Comparison of ENCODE assay signal across 13 cellular contexts in the genomic region with DNA sequence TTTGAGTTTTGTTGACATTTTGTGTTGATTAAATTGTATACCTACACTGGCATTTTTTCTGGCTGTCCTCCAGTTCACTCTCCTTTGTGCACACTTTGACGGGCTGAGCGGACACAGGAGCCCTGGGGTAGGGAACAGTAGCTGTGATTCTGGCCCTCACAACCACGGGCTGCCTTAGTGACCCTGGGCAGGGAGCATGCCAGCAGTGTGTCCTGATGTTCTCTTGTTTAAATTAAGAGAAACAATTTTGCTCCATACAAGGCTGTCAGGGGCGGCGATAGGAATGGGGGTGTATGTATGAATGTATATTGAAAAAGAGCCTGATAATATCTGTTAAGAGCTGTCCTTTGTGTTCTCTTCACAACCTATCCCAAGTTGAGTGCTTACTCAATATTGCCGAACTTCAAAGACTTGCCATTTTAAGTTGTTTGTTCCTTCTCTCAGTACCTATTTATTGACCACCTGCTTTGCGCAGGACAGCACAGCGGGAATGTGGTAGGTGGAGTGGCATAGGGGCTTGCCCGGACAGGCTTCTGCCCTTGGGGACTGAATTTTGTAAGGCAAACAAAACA.
A peak's percentile ranks its signal among the peaks of the same experiment; 100 is the strongest.
DNase-seq lines count a peak whose midpoint lies in the region; ATAC-seq and TF ChIP-seq lines count a peak whose summit lies in the region.
"Had no signal": no experiment of that assay in that cellular context is flagged by ENCODE, and none has a peak within 500 bp of the region (broad histone marks: within the 10 kb centered on the region; RNA-seq: fewer than 3 reads in every experiment).

No MANE protein-coding gene starts in this region.

- no peaks in the 10 kb centered on the region for H3K9me3 Mint-ChIP-seq in brain
- H3K9me3 Mint-ChIP-seq: T-helper 1 cell treated with Interleukin-12 subunit alpha and Interleukin-12 subunit beta and Interleukin-4 antibody, amounts not matched to agents 30 μg/mL and 1 μg/mL, for 36 hours had no signal

- TF ChIP-seq CTCF in brain (conservative IDR thresholded peaks at IDR 0.05) (no peak), right lobe of liver (IDR thresholded peaks at IDR 0.05) (no peak), stomach (IDR thresholded peaks at IDR 0.05) (no peak), omental fat pad (IDR thresholded peaks at IDR 0.05) (no peak), A673 (conservative IDR thresholded peaks at IDR 0.05; ENCODE audit: low read depth, low read length) (no peak)

- peak; percentile 57 for DNase-seq in NCI-H69 (lab: John Stamatoyannopoulos, UW)
- no peak for DNase-seq in right lobe of liver
- DNase-seq in stomach, result peak; percentile 63
- no peak for DNase-seq in hepatic stellate cell (ENCODE audit: low spot score)
- no peak for DNase-seq in omental fat pad (ENCODE audit: low spot score)
- no peak for DNase-seq in A673 (ENCODE audit: low spot score)
- DNase-seq: DMS79; hippocampal formation; Kasumi-1; NCI-H2107; stimulated activated CD8-positive, alpha-beta memory T cell treated with anti-CD3 and anti-CD28 coated beads, Interleukin-4, amount 100 ng/mL, for 48 hours had no signal

- H3K36me3 ChIP-seq in right lobe of liver (peaks cover 0 to 50% (median 19%) of the 10 kb centered on the region in 4 donors), stomach (peaks cover 42 to 83% (median 74%) of the 10 kb centered on the region in 4 donors), A673 (ENCODE audit: insufficient read depth, low read length, poor library complexity, severe bottlenecking) (peaks cover 53% of the 10 kb centered on the region)

- POLR2A ChIA-PET in A673 (lab: Charles Lee; ENCODE audit: low non-redundant PET), result no interaction called here

- peak overlapping the region in 4 of 5 experiments; percentile 15 to 91 (median 84) for H3K27ac Mint-ChIP-seq in brain
- H3K27ac Mint-ChIP-seq: T-helper 1 cell treated with Interleukin-12 subunit alpha and Interleukin-12 subunit beta and Interleukin-4 antibody, amounts not matched to agents 30 μg/mL and 1 μg/mL, for 36 hours had no signal

- H3K27ac ChIP-seq in right lobe of liver, result peak overlapping the region; percentile 1 to 71 (median 21)
- H3K27ac ChIP-seq in stomach, result peak overlapping the region; percentile 62 to 82 (median 77)
- no peak overlapping the region for H3K27ac ChIP-seq in A673 (ENCODE audit: low read depth, low read length, poor library complexity, severe bottlenecking)

- WGBS in right lobe of liver (ENCODE audit: insufficient coverage, low coverage, low lambda C conversion rate, missing lambda C conversion rate), result 71% methylated on average over 8 of the region's 9 CpGs
- 55 to 65% (median 56%) methylated on average over 9 of the region's 9 CpGs for WGBS in stomach, 5 donors

- no TSS peak for BruUV-seq in A673 (replicated peaks; lab: Mats Ljungman, UMichigan)

- H3K4me3 Mint-ChIP-seq in brain, result no peak overlapping the region
- H3K4me3 Mint-ChIP-seq: T-helper 1 cell treated with Interleukin-12 subunit alpha and Interleukin-12 subunit beta and Interleukin-4 antibody, amounts not matched to agents 30 μg/mL and 1 μg/mL, for 36 hours had no signal

- H3K36me3 Mint-ChIP-seq in brain, result peaks cover 87% of the 10 kb centered on the region

- CTCF ChIA-PET in A673 (lab: Charles Lee), result interaction anchor here (0.6 kb wide), 1 partner anchor 148 kb away, joined by 3 read pairs; no protein-coding TSS in a partner anchor

- H3K4me3 ChIP-seq in right lobe of liver, result no peak overlapping the region
- H3K4me3 ChIP-seq in stomach, result no peak overlapping the region
- no peak overlapping the region for H3K4me3 ChIP-seq in A673 (ENCODE audit: low read depth, low read length, poor library complexity, severe bottlenecking)

- no peaks in the 10 kb centered on the region for H3K27me3 ChIP-seq in right lobe of liver
- no peaks in the 10 kb centered on the region for H3K27me3 ChIP-seq in stomach
- no peaks in the 10 kb centered on the region for H3K27me3 ChIP-seq in A673 (replicated peaks; ENCODE audit: insufficient read depth, low read depth, low read length, poor library complexity)

- ATAC-seq in right lobe of liver, result no peak
- ATAC-seq in omental fat pad (ENCODE audit: low FRiP score), result no peak

- H3K9me3 ChIP-seq in right lobe of liver, result no peaks in the 10 kb centered on the region
- no peaks in the 10 kb centered on the region for H3K9me3 ChIP-seq in stomach
- no peaks in the 10 kb centered on the region for H3K9me3 ChIP-seq in A673 (ENCODE audit: low read depth, low read length, poor library complexity, severe bottlenecking)

- H3K27me3 Mint-ChIP-seq in brain, result no peaks in the 10 kb centered on the region

- H3K4me1 Mint-ChIP-seq in brain, result peaks cover 34% of the 10 kb centered on the region

- TF ChIP-seq EP300 in stomach (IDR thresholded peaks at IDR 0.05), result no peak

- TF ChIP-seq POLR2A in right lobe of liver (IDR thresholded peaks at IDR 0.05), result no peak
- TF ChIP-seq POLR2A in stomach (IDR thresholded peaks at IDR 0.05), result no peak

- intact Hi-C loops in right lobe of liver (cut with DNase I) (loop anchor here in 1 of 2 donors (10.0 kb wide), 1 partner anchor 45 kb away; no protein-coding TSS in a partner anchor), stomach (cut with DNase I; ENCODE audit: low total_unique reads) (no loop called here), A673 (cut with micrococcal nuclease; ENCODE audit: unreplicated experiment) (no loop called here)

- H3K4me1 ChIP-seq in right lobe of liver (peaks cover 0 to 38% (median 11%) of the 10 kb centered on the region in 4 donors), stomach (peaks cover 15 to 43% (median 36%) of the 10 kb centered on the region in 4 donors), A673 (ENCODE audit: insufficient read depth, low read length, poor library complexity, severe bottlenecking) (no peaks in the 10 kb centered on the region)

Comparison
In these comparisons a context has a peak if more than half of its experiments do, and no peak if none do; other contexts are left out.
1. DNase-seq: peak in NCI-H69 (single experiment) and stomach (single experiment); none in right lobe of liver (0 of 3), hepatic stellate cell (single experiment), omental fat pad (single experiment) and A673 (single experiment).